ENCODE assay signal across 13 cellular contexts in the genomic region with DNA sequence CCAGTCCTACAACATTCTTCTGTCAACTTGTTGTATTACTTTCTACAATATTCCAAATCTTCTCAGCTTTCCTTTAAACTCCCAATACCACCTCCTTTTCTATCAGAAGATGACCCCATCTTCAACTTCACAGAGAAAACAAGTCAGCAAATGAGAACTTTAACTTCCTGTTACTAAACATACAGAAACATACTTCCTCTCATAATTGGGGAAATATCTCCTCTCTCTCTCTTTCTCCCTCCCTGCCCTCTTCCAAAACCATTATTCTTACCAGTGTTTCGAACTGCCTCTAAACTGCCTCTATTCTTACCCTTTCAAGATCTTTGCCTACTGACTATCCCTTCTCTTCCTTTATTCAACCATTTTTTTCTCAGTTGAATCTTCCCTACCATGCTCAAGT. TPM values are rescaled to one million over a fixed set of nuclear protein-coding genes. Genes with fewer than 3 reads are reported as not detected.
DNase-seq lines count a peak whose midpoint lies in the region; ATAC-seq and TF ChIP-seq lines count a peak whose summit lies in the region.
"Had no signal": no experiment of that assay in that cellular context is flagged by ENCODE, and none has a peak within 500 bp of the region (broad histone marks: within the 10 kb centered on the region; RNA-seq: fewer than 3 reads in every experiment).

No MANE protein-coding gene starts in this region.

- H2AFZ ChIP-seq in PC-3 (ENCODE audit: low read length) = peak overlapping the region; percentile 40; the same call in 1 of the 2 replicates
- peak overlapping the region; percentile 19 for H2AFZ ChIP-seq in smooth muscle cell (ENCODE audit: low read depth)

- H3K4me3 Mint-ChIP-seq in T-helper 2 cell treated with Interferon-gamma antibody and Interleukin-4, amounts not matched to agents 5 μg/mL and 100 μg/mL, for 36 hours = peak overlapping the region; percentile 3
- peak overlapping the region; percentile 37 to 51 for H3K4me3 Mint-ChIP-seq in effector memory CD8-positive, alpha-beta T cell

- CTCF ChIA-PET in PC-3 (lab: Charles Lee) = no interaction called here

- H3K9me3 ChIP-seq in PC-3 (ENCODE audit: low read length) (no peaks in the 10 kb centered on the region), smooth muscle cell (replicated peaks; ENCODE audit: low read depth) (no peaks in the 10 kb centered on the region)
- H3K9me3 ChIP-seq: A549, thyroid gland had no signal

- peak overlapping the region; percentile 21 for H3K27ac Mint-ChIP-seq in T-helper 2 cell treated with Interferon-gamma antibody and Interleukin-4, amounts not matched to agents 5 μg/mL and 100 μg/mL, for 36 hours
- peak overlapping the region in 1 of 2 donors; percentile 5 for H3K27ac Mint-ChIP-seq in effector memory CD8-positive, alpha-beta T cell

- no peak for DNase-seq in T-helper 2 cell treated with Interferon-gamma antibody and Interleukin-4, amounts not matched to agents 5 μg/mL and 100 μg/mL, for 36 hours (ENCODE audit: low spot score)
- no peak for DNase-seq in T-helper 2 cell
- DNase-seq in PC-3 = no peak
- DNase-seq in effector memory CD8-positive, alpha-beta T cell = no peak
- DNase-seq in smooth muscle cell (lab: John Stamatoyannopoulos, UW; ENCODE audit: unreplicated experiment) = no peak
- DNase-seq in RKO (ENCODE audit: low spot score) = no peak
- no peak for DNase-seq in NCI-H345 (lab: John Stamatoyannopoulos, UW)
- DNase-seq in effector CD8-positive, alpha-beta T cell (lab: John Stamatoyannopoulos, UW) = no peak
- DNase-seq: anterior cingulate cortex, hypothalamus, SHP77, thyroid gland had no signal

- no peak overlapping the region for H3K4me2 ChIP-seq in PC-3 (ENCODE audit: low read length)
- H3K4me2 ChIP-seq in smooth muscle cell = no peak overlapping the region
- H3K4me2 ChIP-seq: A549 had no signal

- H3K79me2 ChIP-seq in PC-3 (ENCODE audit: low read length) (peaks cover 37% of the 10 kb centered on the region), smooth muscle cell (ENCODE audit: low read depth) (peaks cover 45% of the 10 kb centered on the region)

- TF ChIP-seq CTCF in PC-3 (conservative IDR thresholded peaks at IDR 0.05; ENCODE audit: low read depth, low read length) = no peak
- no peak for TF ChIP-seq CTCF in smooth muscle cell (IDR thresholded peaks at IDR 0.05; ENCODE audit: borderline replicate concordance, insufficient read depth, poor library complexity, severe bottlenecking)

- H3F3A ChIP-seq in PC-3 (ENCODE audit: low read length, unreplicated experiment) (no peaks in the 10 kb centered on the region), smooth muscle cell (ENCODE audit: low read depth) (peaks cover 20% of the 10 kb centered on the region)

- H3K36me3 ChIP-seq in PC-3 (ENCODE audit: low read depth, low read length) = no peaks in the 10 kb centered on the region
- no peaks in the 10 kb centered on the region for H3K36me3 ChIP-seq in smooth muscle cell (ENCODE audit: low read depth)
- H3K36me3 ChIP-seq: thyroid gland had no signal

- H3K9me2 ChIP-seq in PC-3 (replicated peaks; ENCODE audit: low read length) = no peaks in the 10 kb centered on the region

- H3K36me3 Mint-ChIP-seq in T-helper 2 cell treated with Interferon-gamma antibody and Interleukin-4, amounts not matched to agents 5 μg/mL and 100 μg/mL, for 36 hours (ENCODE audit: low read depth) = peaks cover 5% of the 10 kb centered on the region
- H3K36me3 Mint-ChIP-seq in effector memory CD8-positive, alpha-beta T cell (ENCODE audit: insufficient read depth) = peaks cover 20% of the 10 kb centered on the region

- no TSS peak for BruUV-seq in PC-3 (replicated peaks; lab: Mats Ljungman, UMichigan)

- intact Hi-C loops in PC-3 (cut with micrococcal nuclease) = no loop called here

- 90% methylated on average over 1 of the region's 1 CpG for WGBS in smooth muscle cell (ENCODE audit: low lambda C conversion rate)

- H3K27ac ChIP-seq in PC-3 (ENCODE audit: low read length) (no peak overlapping the region), smooth muscle cell (ENCODE audit: low read depth) (peak overlapping the region; percentile 98)
- H3K27ac ChIP-seq: A549 had no signal

- peaks cover 43% of the 10 kb centered on the region for H3K4me1 Mint-ChIP-seq in T-helper 2 cell treated with Interferon-gamma antibody and Interleukin-4, amounts not matched to agents 5 μg/mL and 100 μg/mL, for 36 hours (ENCODE audit: low read depth)
- H3K4me1 Mint-ChIP-seq in effector memory CD8-positive, alpha-beta T cell (ENCODE audit: low read depth in 2 of 2) = peaks cover 46 to 62% of the 10 kb centered on the region in 2 donors

- POLR2A ChIA-PET in PC-3 (lab: Charles Lee; ENCODE audit: unreplicated experiment) = no interaction called here

- H3K4me3 ChIP-seq in PC-3 (ENCODE audit: low read length) (no peak overlapping the region), smooth muscle cell (no peak overlapping the region)
- H3K4me3 ChIP-seq: A549, thyroid gland had no signal

- no peak overlapping the region for H3K9ac ChIP-seq in PC-3 (ENCODE audit: low read length)
- H3K9ac ChIP-seq in smooth muscle cell (ENCODE audit: low read depth) = no peak overlapping the region

- H4K20me1 ChIP-seq in PC-3 (ENCODE audit: low read length) (no peaks in the 10 kb centered on the region), smooth muscle cell (ENCODE audit: low read depth) (no peaks in the 10 kb centered on the region)

- ATAC-seq in PC-3 = no peak
- ATAC-seq in effector memory CD8-positive, alpha-beta T cell (replicated peaks) = no peak
- ATAC-seq: A549 had no signal

- H3K27me3 ChIP-seq in PC-3 (ENCODE audit: low read length) = no peaks in the 10 kb centered on the region
- no peaks in the 10 kb centered on the region for H3K27me3 ChIP-seq in smooth muscle cell (ENCODE audit: low read depth)
- H3K27me3 ChIP-seq: thyroid gland had no signal

- H3K9me3 Mint-ChIP-seq in T-helper 2 cell treated with Interferon-gamma antibody and Interleukin-4, amounts not matched to agents 5 μg/mL and 100 μg/mL, for 36 hours = no peaks in the 10 kb centered on the region
- no peaks in the 10 kb centered on the region for H3K9me3 Mint-ChIP-seq in effector memory CD8-positive, alpha-beta T cell

- no peaks in the 10 kb centered on the region for H3K27me3 Mint-ChIP-seq in T-helper 2 cell treated with Interferon-gamma antibody and Interleukin-4, amounts not matched to agents 5 μg/mL and 100 μg/mL, for 36 hours (ENCODE audit: low read depth)
- H3K27me3 Mint-ChIP-seq in effector memory CD8-positive, alpha-beta T cell = no peaks in the 10 kb centered on the region

- H3K4me1 ChIP-seq in PC-3 (ENCODE audit: insufficient read depth, low read length) (peaks cover 22% of the 10 kb centered on the region), smooth muscle cell (ENCODE audit: low read depth) (peaks cover 18% of the 10 kb centered on the region)

RNA-seq across cellular contexts. Expression of gene SNAP23, which starts 1.7 kb away (rescaled TPM):
- total RNA-seq in PC-3 (2014; rRNA removed) (40.2 and 45.1 TPM in 2 replicates), smooth muscle cell (78.7 and 91.9 TPM in 2 replicates)
- 71.8 and 73.8 TPM in 2 replicates for polyA plus RNA-seq in smooth muscle cell

RNA-seq across cellular contexts. Expression of gene ZNF106, which starts 2.8 kb away (rescaled TPM):
- total RNA-seq in PC-3 (2014; rRNA removed) = 25.6 and 26.8 TPM in 2 replicates
- total RNA-seq in smooth muscle cell = 27.2 and 57.9 TPM in 2 replicates
- 24.5 and 35.7 TPM in 2 replicates for polyA plus RNA-seq in smooth muscle cell

RNA-seq across cellular contexts. Expression of gene LRRC57, which starts 54.9 kb away (rescaled TPM):
- total RNA-seq in PC-3 (2014; rRNA removed) (9.1 and 19.0 TPM in 2 replicates), smooth muscle cell (16.0 and 25.1 TPM in 2 replicates)
- 11.0 and 13.4 TPM in 2 replicates for polyA plus RNA-seq in smooth muscle cell

RNA-seq across cellular contexts. Expression of gene HAUS2, which starts 54.9 kb away (rescaled TPM):
- total RNA-seq in PC-3 (2014; rRNA removed) = 36.5 and 44.1 TPM in 2 replicates
- total RNA-seq in smooth muscle cell = 46.5 and 88.4 TPM in 2 replicates
- 18.4 and 18.6 TPM in 2 replicates for polyA plus RNA-seq in smooth muscle cell
